18 cellular contexts compared by ENCODE assay signal in genomic region chr7:130927062-130927461, GRCh38.
DNase-seq lines count a peak whose midpoint lies in the region; ATAC-seq, FAIRE-seq and TF ChIP-seq lines count a peak whose summit lies in the region.
"Had no signal": no experiment of that assay in that cellular context is flagged by ENCODE, and none has a peak within 500 bp of the region (broad histone marks: within the 10 kb centered on the region; RNA-seq: fewer than 3 reads in every experiment).

No MANE protein-coding gene starts in this region.

- H3K27me3 ChIP-seq in IMR-90 (ENCODE audit: control insufficient read depth, insufficient read depth, low read length) (no peaks in the 10 kb centered on the region), GM12878 (replicated peaks in 1 of 2; ENCODE audit: control insufficient read depth in 2 of 2, insufficient read depth in 2 of 2, low read length in 1 of 2) (no peaks in the 10 kb centered on the region), osteoblast (ENCODE audit: insufficient read depth, low read length) (no peaks in the 10 kb centered on the region)

- no peak overlapping the region for H4K91ac ChIP-seq in IMR-90 (ENCODE audit: insufficient read depth, low read depth, low read length)

- SMC1A ChIA-PET in GM12878 (lab: Charles Lee; ENCODE audit: uncharacterized antibody, unreplicated experiment) = interaction anchor here (0.6 to 5.8 kb wide), 3 partner anchors 13 to 20 kb away, joined by 3 to 38 read pairs (median 24); no protein-coding TSS in a partner anchor

- H3K4me1 ChIP-seq in IMR-90 (ENCODE audit: control insufficient read depth, insufficient read depth, low read length) = peaks cover 26% of the 10 kb centered on the region
- peaks cover 8% of the 10 kb centered on the region for H3K4me1 ChIP-seq in GM12878 (ENCODE audit: control insufficient read depth, insufficient read depth, low read length)
- H3K4me1 ChIP-seq in osteoblast (ENCODE audit: insufficient read depth, low read length) = peaks cover 55% of the 10 kb centered on the region

- no peak overlapping the region; the same call in 1 of the 2 replicates for H3K18ac ChIP-seq in IMR-90 (ENCODE audit: low read depth, low read length)

- H3K27ac Mint-ChIP-seq in activated CD4-positive, alpha-beta T cell treated with anti-CD3 and anti-CD28 coated beads for 36 hours = peak overlapping the region; percentile 85
- H3K27ac Mint-ChIP-seq: progenitor cell of endocrine pancreas had no signal

- H2BK120ac ChIP-seq in IMR-90 (ENCODE audit: low read depth, low read length) = 0 out of 2 replicates have a peak overlapping the region, but pooled peaks have one; percentile 17

- H3K9me1 ChIP-seq in IMR-90 (ENCODE audit: insufficient read depth, low read length) = peaks cover 30% of the 10 kb centered on the region

- no peak for FAIRE-seq in GM12878 (lab: Jason Lieb, UNC)
- FAIRE-seq: A204.1, TTC549 had no signal

- H4K5ac ChIP-seq in IMR-90 (ENCODE audit: low read depth, low read length) = no peak overlapping the region

- H2BK5ac ChIP-seq in IMR-90 (ENCODE audit: low read depth, low read length, poor library complexity, severe bottlenecking) = no peak overlapping the region

- H3K14ac ChIP-seq in IMR-90 (replicated peaks; ENCODE audit: low read depth, low read length) = peak overlapping the region; percentile 8; the same call in 1 of the 2 replicates

- DNase-seq in activated CD4-positive, alpha-beta T cell treated with anti-CD3 and anti-CD28 coated beads for 36 hours = no peak
- DNase-seq in activated CD4-positive, alpha-beta T cell treated with anti-CD3 and anti-CD28 coated beads, Interleukin-2, amount 50 U/mL, for 4 hours = no peak
- no peak for DNase-seq in IMR-90
- DNase-seq in GM12878 (ENCODE audit: low read depth, low spot score) = no peak
- no peak for DNase-seq in osteoblast (ENCODE audit: insufficient read length, low spot score, missing footprints)
- DNase-seq in Kasumi-1 (lab: John Stamatoyannopoulos, UW) = no peak
- DNase-seq in NCI-H2171 treated with DMSO at 0.1 percent for 48 hours (lab: John Stamatoyannopoulos, UW) = no peak
- no peak for DNase-seq in left colon
- DNase-seq: aorta, COR-L47, GF-D8, kidney glomerular epithelial cell, mucosa of descending colon, NCI-H1048, NCI-H2171 had no signal

- no peak overlapping the region for H3K4me3 Mint-ChIP-seq in activated CD4-positive, alpha-beta T cell treated with anti-CD3 and anti-CD28 coated beads for 36 hours

- CTCF ChIA-PET in activated CD4-positive, alpha-beta T cell treated with anti-CD3 and anti-CD28 coated beads for 36 hours (lab: Charles Lee) = interaction anchor here (0.6 kb wide), 1 partner anchor 28 kb away, joined by 3 read pairs; no protein-coding TSS in a partner anchor
- CTCF ChIA-PET in IMR-90 (lab: Yijun Ruan, JAX) = no interaction called here
- CTCF ChIA-PET in GM12878 (lab: Yijun Ruan, JAX) = interaction anchor here (0.6 to 1.0 kb wide), 3 partner anchors 42 to 363 kb away, joined by 3 to 8 read pairs (median 3); no protein-coding TSS in a partner anchor

- H3K36me3 Mint-ChIP-seq in activated CD4-positive, alpha-beta T cell treated with anti-CD3 and anti-CD28 coated beads for 36 hours (ENCODE audit: low read depth) = peaks cover 82% of the 10 kb centered on the region

- no peak for TF ChIP-seq EP300 in GM12878 (IDR thresholded peaks at IDR 0.05; ENCODE audit: borderline replicate concordance in 1 of 2, control insufficient read depth in 1 of 2, low read depth in 2 of 2, low read length in 2 of 2)

- TF ChIP-seq POLR2A in IMR-90 (IDR thresholded peaks at IDR 0.05; ENCODE audit: low read depth, low read length) (no peak), GM12878 (IDR thresholded peaks at IDR 0.05; ENCODE audit: low read depth, low read length) (0 out of 2 replicates have a peak, but pooled peaks have one; percentile 39)

- H3K9ac ChIP-seq in IMR-90 (ENCODE audit: low read depth, low read length) (no peak overlapping the region), GM12878 (ENCODE audit: control insufficient read depth, insufficient read depth, low read length) (no peak overlapping the region)

- POLR2A ChIA-PET in activated CD4-positive, alpha-beta T cell treated with anti-CD3 and anti-CD28 coated beads for 36 hours (lab: Charles Lee) = interaction anchor here (1.0 to 1.5 kb wide), 3 partner anchors 11 to 14 kb away, joined by 8 to 11 read pairs (median 10); no protein-coding TSS in a partner anchor
- POLR2A ChIA-PET in IMR-90 (lab: Charles Lee; ENCODE audit: unreplicated experiment) (interaction anchor here (0.5 kb wide), 1 partner anchor 143 kb away, joined by 17 read pairs; no protein-coding TSS in a partner anchor), GM12878 (lab: Charles Lee) (interaction anchor here (0.6 kb wide), 1 partner anchor 13 kb away, joined by 3 read pairs; no protein-coding TSS in a partner anchor)

- 90% methylated on average over 2 of the region's 5 CpGs; no CpG with 5 or more reads in 1 of the 2 experiments for WGBS in IMR-90 (ENCODE audit: extremely low coverage in 2 of 2, insufficient read length in 1 of 2), 2 experiments
- 91% methylated on average over 5 of the region's 5 CpGs for WGBS in GM12878 (ENCODE audit: insufficient coverage, insufficient replicate concordance, low lambda C conversion rate, missing lambda C conversion rate)

- no peak overlapping the region for H3K4me2 ChIP-seq in IMR-90 (ENCODE audit: low read depth, low read length)
- no peak overlapping the region for H3K4me2 ChIP-seq in GM12878 (ENCODE audit: control insufficient read depth, insufficient read depth)
- no peak overlapping the region for H3K4me2 ChIP-seq in osteoblast (ENCODE audit: insufficient read depth, low read length)

- no TSS peak for BruUV-seq in IMR-90 (replicated peaks; lab: Mats Ljungman, UMichigan)
- BruUV-seq in GM12878 (replicated peaks; lab: Mats Ljungman, UMichigan) = no TSS peak

- no peak overlapping the region for H2BK20ac ChIP-seq in IMR-90 (ENCODE audit: low read depth, low read length)

- peak overlapping the region in 1 of 2 experiments; percentile 34; a peak in 1 of 4 replicates for H4K8ac ChIP-seq in IMR-90 (ENCODE audit: low read depth in 2 of 2, low read length in 2 of 2)

- peak; percentile 10 for ATAC-seq in activated CD4-positive, alpha-beta T cell treated with anti-CD3 and anti-CD28 coated beads for 36 hours
- no peak for ATAC-seq in IMR-90 (ENCODE audit: low read depth)
- no peak; the same call in 2 of the 3 replicates for ATAC-seq in GM12878
- ATAC-seq in left colon = no peak
- ATAC-seq: mucosa of descending colon had no signal

- peak overlapping the region; percentile 68; the same call in 1 of the 2 replicates for H3K23ac ChIP-seq in IMR-90 (ENCODE audit: low read depth, low read length)

- H4K20me1 ChIP-seq in IMR-90 (ENCODE audit: insufficient read depth, low read length) (peaks cover 32% of the 10 kb centered on the region; the same call in 1 of the 2 replicates), GM12878 (ENCODE audit: control insufficient read depth, insufficient read depth) (peaks cover 6% of the 10 kb centered on the region), osteoblast (ENCODE audit: insufficient read depth, low read length) (peaks cover 27% of the 10 kb centered on the region)

- peak overlapping the region; percentile 31; the same call in 1 of the 2 replicates for H3K4ac ChIP-seq in IMR-90 (ENCODE audit: low read depth, low read length)

- peaks cover 3 to 58% of the 10 kb centered on the region in 2 experiments; a peak in 2 of 4 replicates for H3K79me1 ChIP-seq in IMR-90 (ENCODE audit: low read depth in 1 of 2, low read length in 2 of 2)

- peak overlapping the region; percentile 32; the same call in 1 of the 2 replicates for H3K27ac ChIP-seq in IMR-90 (ENCODE audit: insufficient read depth, low read length)
- no peak overlapping the region for H3K27ac ChIP-seq in GM12878 (ENCODE audit: control insufficient read depth, insufficient read depth)
- H3K27ac ChIP-seq in osteoblast (ENCODE audit: low read depth, low read length) = peak overlapping the region; percentile 42

- no peaks in the 10 kb centered on the region for H3K9me3 Mint-ChIP-seq in activated CD4-positive, alpha-beta T cell treated with anti-CD3 and anti-CD28 coated beads for 36 hours (ENCODE audit: low read depth)

- H3K79me2 ChIP-seq in GM12878 (ENCODE audit: control insufficient read depth, insufficient read depth, low read length) = peaks cover 77% of the 10 kb centered on the region
- peaks cover 100% of the 10 kb centered on the region for H3K79me2 ChIP-seq in osteoblast (ENCODE audit: insufficient read depth, low read length)

- H2AK5ac ChIP-seq in IMR-90 (ENCODE audit: low read depth, low read length) = peak overlapping the region; percentile 63

- H3K4me3 ChIP-seq in IMR-90 (ENCODE audit: insufficient read depth, low read depth, low read length) (no peak overlapping the region), GM12878 (no peak overlapping the region), osteoblast (ENCODE audit: insufficient read depth, low read length) (no peak overlapping the region)
- H3K4me3 ChIP-seq: mucosa of descending colon had no signal

- H3K4me1 Mint-ChIP-seq in activated CD4-positive, alpha-beta T cell treated with anti-CD3 and anti-CD28 coated beads for 36 hours = peaks cover 91% of the 10 kb centered on the region

- RAD21 ChIA-PET in GM12878 (lab: Charles Lee; ENCODE audit: unreplicated experiment) = interaction anchor here (1.2 kb wide), 1 partner anchor 12 kb away, joined by 3 read pairs; no protein-coding TSS in a partner anchor

- in situ Hi-C loops in IMR-90 (cut with MboI; ENCODE audit: low sequenced_read_pairs) (no loop called here), GM12878 (cut with MboI) (no loop called here)

- no peaks in the 10 kb centered on the region for H3K27me3 Mint-ChIP-seq in activated CD4-positive, alpha-beta T cell treated with anti-CD3 and anti-CD28 coated beads for 36 hours

- intact Hi-C loops in activated CD4-positive, alpha-beta T cell treated with anti-CD3 and anti-CD28 coated beads for 36 hours (cut with DNase I, micrococcal nuclease) = no loop called here
- intact Hi-C loops in IMR-90 (cut with micrococcal nuclease) (no loop called here), GM12878 (cut with micrococcal nuclease; ENCODE audit: unreplicated experiment) (no loop called here), left colon (cut with DNase I, micrococcal nuclease) (no loop called here)

- H3K36me3 ChIP-seq in IMR-90 (ENCODE audit: control insufficient read depth, insufficient read depth, low read length) (peaks cover 10% of the 10 kb centered on the region), GM12878 (ENCODE audit: control insufficient read depth in 2 of 2, insufficient read depth in 2 of 2, low read length in 1 of 2) (peaks cover 9 to 17% of the 10 kb centered on the region in 2 experiments), osteoblast (ENCODE audit: insufficient read depth, low read length) (peaks cover 33% of the 10 kb centered on the region)

- no peak overlapping the region for H3K56ac ChIP-seq in IMR-90 (ENCODE audit: extremely low read depth, insufficient read depth, low read length)

- H2BK15ac ChIP-seq in IMR-90 (ENCODE audit: low read depth, low read length) = no peak overlapping the region

- H3K9me3 ChIP-seq in IMR-90 (ENCODE audit: control insufficient read depth, insufficient read depth, low read length) = no peaks in the 10 kb centered on the region
- no peaks in the 10 kb centered on the region for H3K9me3 ChIP-seq in GM12878 (replicated peaks; ENCODE audit: control insufficient read depth, insufficient read depth, low read length)
- no peaks in the 10 kb centered on the region for H3K9me3 ChIP-seq in osteoblast (ENCODE audit: low read depth, low read length)
- H3K9me3 ChIP-seq: mucosa of descending colon had no signal

- dilution Hi-C loops in IMR-90 (cut with HindIII; ENCODE audit: low sequenced_read_pairs, unreplicated experiment) = no loop called here

- TF ChIP-seq CTCF in IMR-90 (conservative IDR thresholded peaks at IDR 0.05; ENCODE audit: low read depth, low read length) (no peak), GM12878 (IDR thresholded peaks at IDR 0.05 in 2 of 3, conservative IDR thresholded peaks at IDR 0.05 in 1 of 3; ENCODE audit: control insufficient read depth in 2 of 3, extremely low read depth in 1 of 3, insufficient read depth in 1 of 3, low read depth in 3 of 3, low read length in 3 of 3) (no peak), osteoblast (IDR thresholded peaks at IDR 0.05; ENCODE audit: extremely low read depth, low read depth, low read length) (no peak)

- H2AK9ac ChIP-seq in IMR-90 (replicated peaks; ENCODE audit: low read depth, low read length, poor library complexity) = no peak overlapping the region

- H2AFZ ChIP-seq in IMR-90 (replicated peaks; ENCODE audit: low read length, poor library complexity) = no peak overlapping the region
- no peak overlapping the region for H2AFZ ChIP-seq in GM12878 (ENCODE audit: control insufficient read depth, low read depth, low read length)
- no peak overlapping the region for H2AFZ ChIP-seq in osteoblast (ENCODE audit: low read length)

- TF ChIP-seq RAD21 in IMR-90 (IDR thresholded peaks at IDR 0.05; ENCODE audit: low read length) = no peak
- TF ChIP-seq RAD21 in GM12878 (IDR thresholded peaks at IDR 0.05; ENCODE audit: insufficient read depth, low read depth, low read length) = no peak
